Comparison of ENCODE assay signal across 34 cellular contexts in the genomic region with DNA sequence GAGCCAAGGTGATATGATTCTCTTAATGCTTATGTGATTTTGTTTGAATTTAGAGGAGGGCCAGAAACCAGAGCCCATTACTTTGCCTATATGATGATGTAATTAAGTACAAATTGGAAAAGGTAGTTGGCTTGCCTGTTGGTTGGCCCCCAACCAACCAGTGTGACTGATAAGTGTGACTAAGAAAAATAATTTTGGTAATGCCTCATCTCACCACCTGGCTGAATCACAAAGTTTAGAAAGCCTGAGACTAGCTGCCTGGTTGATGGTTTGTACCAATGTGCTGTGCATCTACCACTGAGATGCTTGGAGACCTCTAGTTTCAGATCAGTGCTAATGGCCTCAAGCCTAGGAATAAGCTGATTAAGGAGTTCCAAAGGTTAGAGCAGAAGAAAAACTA.
A peak's percentile ranks its signal among the peaks of the same experiment; 100 is the strongest.
DNase-seq lines count a peak whose midpoint lies in the region; FAIRE-seq and TF ChIP-seq lines count a peak whose summit lies in the region.
"Had no signal": no experiment of that assay in that cellular context is flagged by ENCODE, and none has a peak within 500 bp of the region (broad histone marks: within the 10 kb centered on the region; RNA-seq: fewer than 3 reads in every experiment).

No MANE protein-coding gene starts in this region.

- H3K27me3 ChIP-seq in endothelial cell of umbilical vein (ENCODE audit: control insufficient read depth in 2 of 2, insufficient read depth in 2 of 2, low read length in 2 of 2) (no peaks in the 10 kb centered on the region), osteoblast (ENCODE audit: insufficient read depth, low read length) (no peaks in the 10 kb centered on the region), spleen (replicated peaks in 1 of 7) (no peaks in the 10 kb centered on the region)
- H3K27me3 ChIP-seq: gastrocnemius medialis, SJCRH30 had no signal

- H3K9me3 ChIP-seq in endothelial cell of umbilical vein (replicated peaks; ENCODE audit: control insufficient read depth, insufficient read depth, low read length): no peaks in the 10 kb centered on the region
- no peaks in the 10 kb centered on the region for H3K9me3 ChIP-seq in osteoblast (ENCODE audit: low read depth, low read length)
- H3K9me3 ChIP-seq in spleen: peaks cover 0 to 15% (median 0%) of the 10 kb centered on the region in 8 donors
- H3K9me3 ChIP-seq: gastrocnemius medialis, SJCRH30, thoracic aorta had no signal

- H3K27ac ChIP-seq in endothelial cell of umbilical vein (ENCODE audit: insufficient read depth, low read depth, low read length) (peak overlapping the region; percentile 88), osteoblast (ENCODE audit: low read depth, low read length) (peak overlapping the region; percentile 60), spleen (no peak overlapping the region)
- H3K27ac ChIP-seq: gastrocnemius medialis, parathyroid adenoma, SJCRH30, thoracic aorta, VCaP had no signal

- dilution Hi-C loops in endothelial cell of umbilical vein (cut with MboI; ENCODE audit: extremely low pct_ligation_motif_present, low sequenced_read_pairs): no loop called here

- BruUV-seq in endothelial cell of umbilical vein (replicated peaks; lab: Mats Ljungman, UMichigan): no TSS peak

- peaks cover 25% of the 10 kb centered on the region for H3K4me1 ChIP-seq in endothelial cell of umbilical vein (ENCODE audit: control insufficient read depth, extremely low read depth, insufficient read depth, low read length)
- peaks cover 23% of the 10 kb centered on the region for H3K4me1 ChIP-seq in osteoblast (ENCODE audit: insufficient read depth, low read length)
- no peaks in the 10 kb centered on the region for H3K4me1 ChIP-seq in spleen
- H3K4me1 ChIP-seq: gastrocnemius medialis, parathyroid adenoma, SJCRH30 had no signal

- FAIRE-seq in RCC 7860 (lab: Jason Lieb, UNC): peak; percentile 50
- no peak for FAIRE-seq in endothelial cell of umbilical vein (lab: Jason Lieb, UNC)
- FAIRE-seq: GM18507, GM19239, H1, K562 had no signal

- DNase-seq in NCI-H446 treated with DMSO at 0.1 percent for 48 hours (lab: John Stamatoyannopoulos, UW): peak; percentile 1
- DNase-seq in NCI-H446 (lab: John Stamatoyannopoulos, UW): no peak
- peak; percentile 71 for DNase-seq in RCC 7860 (ENCODE audit: low spot score)
- no peak for DNase-seq in endothelial cell of umbilical vein (ENCODE audit: low read depth, low spot score)
- DNase-seq in osteoblast (ENCODE audit: insufficient read length, low spot score, missing footprints): no peak
- DNase-seq in activated CD8-positive, alpha-beta memory T cell treated with anti-CD3 and anti-CD28 coated beads for 24 hours: no peak
- DNase-seq in activated CD8-positive, alpha-beta memory T cell treated with anti-CD3 and anti-CD28 coated beads, Interleukin-2, amount 50 U/mL, for 48 hours: no peak
- no peak for DNase-seq in spleen
- DNase-seq: 8988T; activated CD4-positive, alpha-beta T cell treated with anti-CD3 and anti-CD28 coated beads for 4 hours; activated CD8-positive, alpha-beta T cell treated with anti-CD3 and anti-CD28 coated beads, Interleukin-2, amount 10 ng/mL, durations not matched to agents 7 days and 5 days; activated T-cell treated with anti-CD3 and anti-CD28 coated beads for 4 hours; anterior cingulate cortex; Calu3; DND-41; gastrocnemius medialis; hippocampal formation; left cardiac atrium; MM.1S; NCI-H2029 treated with DMSO at 0.1 percent for 48 hours; NCI-H69; nephron progenitor cell; retina; SJCRH30; stimulated activated CD4-positive, alpha-beta T cell treated with anti-CD3 and anti-CD28 coated beads, Interleukin-1b, Interleukin-23, amount 100 ng/mL, for 48 hours; T1000 had no signal

- TF ChIP-seq POLR2A in endothelial cell of umbilical vein (IDR thresholded peaks at IDR 0.05; ENCODE audit: low read depth, low read length): no peak
- no peak for TF ChIP-seq POLR2A in spleen (IDR thresholded peaks at IDR 0.05)

- H3K79me2 ChIP-seq in endothelial cell of umbilical vein (ENCODE audit: control insufficient read depth, insufficient read depth, low read length) (no peaks in the 10 kb centered on the region), osteoblast (ENCODE audit: insufficient read depth, low read length) (no peaks in the 10 kb centered on the region)
- H3K79me2 ChIP-seq: parathyroid adenoma had no signal

- H2AFZ ChIP-seq in endothelial cell of umbilical vein (ENCODE audit: low read depth, low read length) (no peak overlapping the region), osteoblast (ENCODE audit: low read length) (no peak overlapping the region)
- H2AFZ ChIP-seq: parathyroid adenoma had no signal

- POLR2A ChIA-PET in endothelial cell of umbilical vein (lab: Charles Lee): no interaction called here

- H3K9ac ChIP-seq in endothelial cell of umbilical vein (replicated peaks; ENCODE audit: extremely low read depth, insufficient read depth, low read length): no peak overlapping the region
- H3K9ac ChIP-seq: parathyroid adenoma had no signal

- H3K36me3 ChIP-seq in endothelial cell of umbilical vein (ENCODE audit: control insufficient read depth in 2 of 2, extremely low read depth in 1 of 2, insufficient read depth in 2 of 2, low read length in 2 of 2) (no peaks in the 10 kb centered on the region), osteoblast (ENCODE audit: insufficient read depth, low read length) (no peaks in the 10 kb centered on the region), spleen (no peaks in the 10 kb centered on the region)
- H3K36me3 ChIP-seq: gastrocnemius medialis, SJCRH30, thoracic aorta had no signal

- H3K4me3 ChIP-seq in endothelial cell of umbilical vein (replicated peaks in 1 of 3; ENCODE audit: insufficient read depth in 1 of 3, low read depth in 1 of 3, low read length in 3 of 3) (no peak overlapping the region), osteoblast (ENCODE audit: insufficient read depth, low read length) (no peak overlapping the region), spleen (no peak overlapping the region)
- H3K4me3 ChIP-seq: gastrocnemius medialis, K562, SJCRH30, smooth muscle cell, thoracic aorta had no signal

- CTCF ChIA-PET in endothelial cell of umbilical vein (lab: Charles Lee): interaction anchor here (0.8 kb wide), 1 partner anchor 88 kb away, joined by 3 read pairs; no protein-coding TSS in a partner anchor

- H3K4me2 ChIP-seq in endothelial cell of umbilical vein (ENCODE audit: insufficient read depth, low read length) (no peak overlapping the region), osteoblast (ENCODE audit: insufficient read depth, low read length) (no peak overlapping the region)
- H3K4me2 ChIP-seq: smooth muscle cell had no signal

- intact Hi-C loops in endothelial cell of umbilical vein (cut with micrococcal nuclease): no loop called here
- intact Hi-C loops in spleen (cut with DNase I; ENCODE audit: low total_unique reads): no loop called here

- TF ChIP-seq CTCF in endothelial cell of umbilical vein (IDR thresholded peaks at IDR 0.05; ENCODE audit: extremely low read depth in 1 of 2, insufficient read depth in 1 of 2, low read depth in 1 of 2, low read length in 2 of 2) (no peak), osteoblast (IDR thresholded peaks at IDR 0.05; ENCODE audit: extremely low read depth, low read depth, low read length) (no peak), spleen (IDR thresholded peaks at IDR 0.05 in 8 of 11, conservative IDR thresholded peaks at IDR 0.05 in 3 of 11) (no peak)

- no peaks in the 10 kb centered on the region for H3K9me1 ChIP-seq in endothelial cell of umbilical vein (replicated peaks; ENCODE audit: control insufficient read depth, extremely low read depth, insufficient read depth, low read length)

- H4K20me1 ChIP-seq in endothelial cell of umbilical vein (replicated peaks; ENCODE audit: control insufficient read depth, extremely low read depth, insufficient read depth, low read length) (no peaks in the 10 kb centered on the region), osteoblast (ENCODE audit: insufficient read depth, low read length) (no peaks in the 10 kb centered on the region)

TF ChIP-seq in endothelial cell of umbilical vein, 7 proteins besides CTCF, POLR2A, EP300 and RAD21:
- TF ChIP-seq FOS (IDR thresholded peaks at IDR 0.05; ENCODE audit: borderline replicate concordance, insufficient read depth, low read length): no peak
- no peak for TF ChIP-seq JUN (IDR thresholded peaks at IDR 0.05; ENCODE audit: borderline replicate concordance, insufficient read depth, insufficient read length, low read depth)
- TF ChIP-seq MYC (IDR thresholded peaks at IDR 0.05; ENCODE audit: low read depth, low read length): no peak
- TF ChIP-seq EZH2 (IDR thresholded peaks at IDR 0.05; ENCODE audit: borderline replicate concordance, low read depth, low read length, severe bottlenecking): no peak
- TF ChIP-seq, protein P1, sequence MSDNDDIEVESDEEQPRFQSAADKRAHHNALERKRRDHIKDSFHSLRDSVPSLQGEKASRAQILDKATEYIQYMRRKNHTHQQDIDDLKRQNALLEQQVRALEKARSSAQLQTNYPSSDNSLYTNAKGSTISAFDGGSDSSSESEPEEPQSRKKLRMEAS (IDR thresholded peaks at IDR 0.05; ENCODE audit: insufficient read depth, insufficient read length): no peak
- TF ChIP-seq POLR2AphosphoS5 (IDR thresholded peaks at IDR 0.05; ENCODE audit: insufficient read depth, low read depth, low read length): no peak
- TF ChIP-seq GATA2 (IDR thresholded peaks at IDR 0.05; ENCODE audit: insufficient read depth, insufficient read length, low read depth, low read length): no peak

Comparison
In these comparisons a context has a peak if more than half of its experiments do, and no peak if none do; other contexts are left out.
1. DNase-seq: peak in NCI-H446 treated with DMSO at 0.1 percent for 48 hours (single experiment) and RCC 7860 (single experiment); none in NCI-H446 (0 of 2), endothelial cell of umbilical vein (single experiment), osteoblast (single experiment), activated CD8-positive, alpha-beta memory T cell treated with anti-CD3 and anti-CD28 coated beads for 24 hours (single experiment), activated CD8-positive, alpha-beta memory T cell treated with anti-CD3 and anti-CD28 coated beads, Interleukin-2, amount 50 U/mL, for 48 hours (single experiment) and spleen (single experiment).
2. H3K27ac ChIP-seq: peak in endothelial cell of umbilical vein (single experiment) and osteoblast (single experiment); none in spleen (0 of 8).